ENCODE assay signal across 8 cellular contexts in genomic region chr5:143008809-143009521, GRCh38.
DNase-seq lines count a peak whose midpoint lies in the region; ATAC-seq, FAIRE-seq and TF ChIP-seq lines count a peak whose summit lies in the region.

No MANE protein-coding gene starts in this region.

- H3K27me3 Mint-ChIP-seq in activated naive CD4-positive, alpha-beta T cell treated with anti-CD3 and anti-CD28 coated beads, Interleukin-2, amount 10 ng/mL, durations not matched to agents 7 days and 5 days, result no peaks in the 10 kb centered on the region

- no peak overlapping the region for H3K4me3 ChIP-seq in SK-N-SH (ENCODE audit: low read depth in 2 of 2, low read length in 1 of 2)

- POLR2A ChIA-PET in SK-N-SH (lab: Yijun Ruan, JAX), result no interaction called here

- 77% methylated on average over 10 of the region's 10 CpGs for WGBS in SK-N-SH (ENCODE audit: low lambda C conversion rate)

- H3K36me3 Mint-ChIP-seq in activated naive CD4-positive, alpha-beta T cell treated with anti-CD3 and anti-CD28 coated beads, Interleukin-2, amount 10 ng/mL, durations not matched to agents 7 days and 5 days, result peaks cover 9% of the 10 kb centered on the region

- TF ChIP-seq CTCF in SK-N-SH (IDR thresholded peaks at IDR 0.05), result no peak

- TF ChIP-seq EP300 in SK-N-SH (IDR thresholded peaks at IDR 0.05; ENCODE audit: borderline replicate concordance in 1 of 2, low read depth in 1 of 2, low read length in 1 of 2), result peak in 1 of 2 experiments; percentile 25; a peak in 1 of 4 replicates

- CTCF ChIA-PET in SK-N-SH (lab: Yijun Ruan, JAX), result no interaction called here
- CTCF ChIA-PET in activated naive CD4-positive, alpha-beta T cell treated with anti-CD3 and anti-CD28 coated beads, Interleukin-2, amount 10 ng/mL, durations not matched to agents 7 days and 5 days (lab: Charles Lee), result interaction anchor here (0.7 to 1.6 kb wide), 12 partner anchors 11 to 828 kb away, joined by 3 to 12 read pairs (median 3); no protein-coding TSS in a partner anchor

- no peaks in the 10 kb centered on the region for H3K9me2 ChIP-seq in SK-N-SH

- H3K4me1 ChIP-seq in SK-N-SH (ENCODE audit: control insufficient read depth in 1 of 2, insufficient read depth in 2 of 2, low read depth in 1 of 2, low read length in 1 of 2), result no peaks in the 10 kb centered on the region

- peaks cover under 1 to 4% of the 10 kb centered on the region in 2 experiments for H3K36me3 ChIP-seq in SK-N-SH (replicated peaks in 1 of 2; ENCODE audit: control insufficient read depth in 1 of 2, insufficient read depth in 2 of 2, low read length in 1 of 2)

- no peak for TF ChIP-seq RAD21 in SK-N-SH (IDR thresholded peaks at IDR 0.05; ENCODE audit: low read length)

- no peak; the same call in 2 of the 3 replicates for ATAC-seq in SK-N-SH treated with all-trans-retinoic acid at 6 μM for 48 hours
- ATAC-seq in HG03025 (IDR thresholded peaks at IDR 0.05; ENCODE audit: low FRiP score, unreplicated experiment), result peak; percentile 68
- ATAC-seq in left colon, result peak; percentile 50

- H3K27ac Mint-ChIP-seq in activated naive CD4-positive, alpha-beta T cell treated with anti-CD3 and anti-CD28 coated beads, Interleukin-2, amount 10 ng/mL, durations not matched to agents 7 days and 5 days, result peak overlapping the region; percentile 83

- H3K27me3 ChIP-seq in SK-N-SH (ENCODE audit: insufficient read depth), result no peaks in the 10 kb centered on the region

- FAIRE-seq in RCC 7860 (lab: Jason Lieb, UNC), result peak; percentile 91

- DNase-seq in SK-N-SH (no peak), RCC 7860 (ENCODE audit: low spot score) (peak; percentile 96), left colon (peak; percentile 11 to 31), iPS-NIHi7 (ENCODE audit: extremely low spot score) (no peak)
- peak; percentile 81 for DNase-seq in activated naive CD4-positive, alpha-beta T cell treated with anti-CD3 and anti-CD28 coated beads, Interleukin-2, amount 10 ng/mL, durations not matched to agents 7 days and 5 days
- DNase-seq in stimulated activated CD8-positive, alpha-beta memory T cell treated with anti-CD3 and anti-CD28 coated beads, Interleukin-4, amount 100 ng/mL, for 4 hours (ENCODE audit: low read depth in 2 of 2, low spot score in 1 of 2), result peak; percentile 53 to 70

- no peaks in the 10 kb centered on the region for H3K9me3 ChIP-seq in SK-N-SH

- H2AFZ ChIP-seq in SK-N-SH (ENCODE audit: low read depth), result no peak overlapping the region

- no peaks in the 10 kb centered on the region for H4K20me1 ChIP-seq in SK-N-SH (ENCODE audit: insufficient read depth)

- peak overlapping the region in 1 of 2 experiments; percentile 48; a peak in 1 of 4 replicates for H3K27ac ChIP-seq in SK-N-SH (ENCODE audit: low read depth in 2 of 2, low read length in 1 of 2)

- H3K79me2 ChIP-seq in SK-N-SH (ENCODE audit: insufficient read depth), result no peaks in the 10 kb centered on the region

- H3K9me3 Mint-ChIP-seq in activated naive CD4-positive, alpha-beta T cell treated with anti-CD3 and anti-CD28 coated beads, Interleukin-2, amount 10 ng/mL, durations not matched to agents 7 days and 5 days, result no peaks in the 10 kb centered on the region

- no peak overlapping the region for H3K4me3 Mint-ChIP-seq in activated naive CD4-positive, alpha-beta T cell treated with anti-CD3 and anti-CD28 coated beads, Interleukin-2, amount 10 ng/mL, durations not matched to agents 7 days and 5 days

- intact Hi-C loops in left colon (cut with DNase I, micrococcal nuclease), result loop anchor here in 1 of 2 donors (10.0 kb wide), 1 partner anchor 816 kb away; no protein-coding TSS in a partner anchor

- no peaks in the 10 kb centered on the region for H3F3A ChIP-seq in SK-N-SH (replicated peaks; ENCODE audit: insufficient read depth)

- no peak overlapping the region for H3K4me2 ChIP-seq in SK-N-SH

- no peak overlapping the region for H3K9ac ChIP-seq in SK-N-SH

- peaks cover 70% of the 10 kb centered on the region for H3K4me1 Mint-ChIP-seq in activated naive CD4-positive, alpha-beta T cell treated with anti-CD3 and anti-CD28 coated beads, Interleukin-2, amount 10 ng/mL, durations not matched to agents 7 days and 5 days

TF ChIP-seq in SK-N-SH, 30 proteins besides CTCF, POLR2A, EP300 and RAD21 (continues in another document):
- TF ChIP-seq USF2 (IDR thresholded peaks at IDR 0.05; ENCODE audit: borderline replicate concordance, low read depth, low read length) (no peak), FOSL2 (IDR thresholded peaks at IDR 0.05; ENCODE audit: borderline replicate concordance, low read depth) (peak; percentile 43; the same call in 1 of the 2 replicates), PBX3 (IDR thresholded peaks at IDR 0.05) (peak; percentile 59)

TF ChIP-seq in SK-N-SH treated with all-trans-retinoic acid at 6 μM for 48 hours, 23 proteins besides CTCF, POLR2A, EP300 and RAD21:
- TF ChIP-seq TSHZ2 (CRISPR knock-in tag; IDR thresholded peaks at IDR 0.05) (no peak), PPARA (CRISPR knock-in tag; IDR thresholded peaks at IDR 0.05; ENCODE audit: borderline replicate concordance) (no peak), ZNF8 (CRISPR knock-in tag; IDR thresholded peaks at IDR 0.05) (no peak), ISL1 (CRISPR knock-in tag; IDR thresholded peaks at IDR 0.05) (no peak)
TF ChIP-seq in SK-N-SH treated with all-trans-retinoic acid at 6 μM for 48 hours: peak in this region for 0.

Comparison
In these comparisons a context has a peak if more than half of its experiments do, and no peak if none do; other contexts are left out.
1. DNase-seq: peak in RCC 7860 (single experiment), activated naive CD4-positive, alpha-beta T cell treated with anti-CD3 and anti-CD28 coated beads, Interleukin-2, amount 10 ng/mL, durations not matched to agents 7 days and 5 days (single experiment), left colon (2 of 2) and stimulated activated CD8-positive, alpha-beta memory T cell treated with anti-CD3 and anti-CD28 coated beads, Interleukin-4, amount 100 ng/mL, for 4 hours (2 of 2); none in SK-N-SH (single experiment) and iPS-NIHi7 (single experiment).